In the genomic region with DNA sequence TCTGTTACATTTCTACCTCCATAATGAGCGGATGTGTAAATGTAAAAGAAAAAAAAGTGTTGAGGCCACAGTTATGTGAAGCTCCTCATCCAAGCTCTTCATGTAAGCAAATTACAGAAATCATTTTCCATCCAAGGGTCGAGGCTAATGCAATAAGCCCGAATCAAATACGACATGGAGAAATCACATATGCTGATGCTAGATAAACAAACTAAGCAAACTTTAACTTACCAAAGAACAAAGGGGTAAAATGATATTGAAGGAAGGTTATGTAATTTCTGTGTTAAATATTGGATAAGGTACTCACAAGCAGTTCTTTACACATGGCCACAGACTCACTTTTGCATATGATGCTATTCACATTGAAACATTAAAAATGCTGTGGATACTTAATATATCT, we compare ENCODE assay signal across 26 cellular contexts.
DNase-seq lines count a peak whose midpoint lies in the region; ATAC-seq, FAIRE-seq and TF ChIP-seq lines count a peak whose summit lies in the region.
"Had no signal": no experiment of that assay in that cellular context is flagged by ENCODE, and none has a peak within 500 bp of the region (broad histone marks: within the 10 kb centered on the region; RNA-seq: fewer than 3 reads in every experiment).

No MANE protein-coding gene starts in this region.

- no peak overlapping the region for H3K4me2 ChIP-seq in HepG2 (ENCODE audit: low read depth, low read length)
- H3K4me2 ChIP-seq: A549 had no signal

- POLR2A ChIA-PET in HepG2 (lab: Yijun Ruan, JAX) = no interaction called here

- H2AFZ ChIP-seq in HepG2 (ENCODE audit: low read length) = no peak overlapping the region
- H2AFZ ChIP-seq: GM23248 had no signal

- H3K9ac ChIP-seq in HepG2 (ENCODE audit: insufficient read depth, low read depth, low read length) = no peak overlapping the region
- H3K9ac ChIP-seq: BLaER1 treated with 17β-estradiol and CSF1 and Interleukin-3, amounts not matched to agents 10 nM and 100 nM; GM23248 had no signal

- DNase-seq in NCI-H146 (lab: John Stamatoyannopoulos, UW) = peak; percentile 31
- DNase-seq in NCI-H748 treated with DMSO at 0.1 percent for 48 hours (lab: John Stamatoyannopoulos, UW) = peak; percentile 41
- DNase-seq in HepG2 (ENCODE audit: low spot score) = no peak
- DNase-seq in stimulated activated CD8-positive, alpha-beta memory T cell treated with anti-CD3 and anti-CD28 coated beads, Interleukin-4, amount 100 ng/mL, for 48 hours = no peak
- no peak for DNase-seq in occipital lobe (lab: John Stamatoyannopoulos, UW)
- DNase-seq: 8988T; ACHN; AML-193; BE2C; CD4-positive, alpha-beta T cell; CD8-positive, alpha-beta memory T cell; DMS 273 treated with DMSO at 0.1 percent for 48 hours; DMS79; EL; GDM1; GM23248; H7; HCEC 1CT had no signal

- no peaks in the 10 kb centered on the region for H3K79me2 ChIP-seq in HepG2 (ENCODE audit: insufficient read depth, low read length)

- in situ Hi-C loops in HepG2 (cut with HindIII; ENCODE audit: extremely low pct_ligation_motif_present, low pct_unique_long_range_greater_than_20kb) = no loop called here

- ATAC-seq in HepG2 (no peak), HG02610 (IDR thresholded peaks at IDR 0.05; ENCODE audit: unreplicated experiment) (no peak), GM21515 (IDR thresholded peaks at IDR 0.05; ENCODE audit: unreplicated experiment) (no peak)
- ATAC-seq: A549 had no signal

- no peak for TF ChIP-seq RAD21 in HepG2 (CRISPR knock-in tag; IDR thresholded peaks at IDR 0.05)

- H3K4me1 ChIP-seq in HepG2 (ENCODE audit: insufficient read depth, low read length) = no peaks in the 10 kb centered on the region
- H3K4me1 ChIP-seq: A549, BE2C had no signal

- H3K27me3 ChIP-seq in HepG2 (ENCODE audit: control insufficient read depth in 1 of 2, insufficient read depth in 2 of 2, low read length in 2 of 2) = peaks cover 0 to 8% of the 10 kb centered on the region in 2 experiments; a peak in 2 of 5 replicates
- H3K27me3 ChIP-seq: BE2C; BLaER1 treated with 17β-estradiol and CSF1 and Interleukin-3, amounts not matched to agents 10 nM and 100 nM had no signal

- H3K4me3 ChIP-seq in HepG2 (replicated peaks in 1 of 3; ENCODE audit: insufficient read depth in 1 of 3, low read depth in 2 of 3, low read length in 3 of 3) = no peak overlapping the region
- H3K4me3 ChIP-seq: A549; BLaER1 treated with 17β-estradiol and CSF1 and Interleukin-3, amounts not matched to agents 10 nM and 100 nM; GM12878; GM23248 had no signal

- WGBS in HepG2 (ENCODE audit: low lambda C conversion rate) = 18% methylated on average over 4 of the region's 4 CpGs

- H4K20me1 ChIP-seq in HepG2 (ENCODE audit: insufficient read depth, low read length) = no peaks in the 10 kb centered on the region
- H4K20me1 ChIP-seq: BLaER1 treated with 17β-estradiol and CSF1 and Interleukin-3, amounts not matched to agents 10 nM and 100 nM had no signal

- no TSS peak for BruUV-seq in HepG2 (replicated peaks; lab: Mats Ljungman, UMichigan)

- no peak for TF ChIP-seq POLR2A in HepG2 (IDR thresholded peaks at IDR 0.05; ENCODE audit: insufficient read depth in 1 of 2, low read depth in 2 of 2, low read length in 2 of 2)

- intact Hi-C loops in HepG2 (cut with micrococcal nuclease; ENCODE audit: unreplicated experiment) = no loop called here

- TF ChIP-seq CTCF in HepG2 (CRISPR knock-in tag; IDR thresholded peaks at IDR 0.05) = no peak

- peak; percentile 44 for FAIRE-seq in HepG2 (lab: Jason Lieb, UNC)
- FAIRE-seq: A549, D721Med, GM12878, GM18507, H1 had no signal

- TF ChIP-seq EP300 in HepG2 (IDR thresholded peaks at IDR 0.05; ENCODE audit: low read depth in 2 of 2, low read length in 2 of 2) (no peak), HepG2 (CRISPR knock-in tag; IDR thresholded peaks at IDR 0.05; ENCODE audit: borderline replicate concordance) (no peak)

- H3K27ac ChIP-seq in HepG2 (ENCODE audit: extremely low read length, insufficient read depth, low read length) = no peak overlapping the region
- H3K27ac ChIP-seq: A549; BLaER1 treated with 17β-estradiol and CSF1 and Interleukin-3, amounts not matched to agents 10 nM and 100 nM; GM23248 had no signal

- CTCF ChIA-PET in HepG2 (lab: Yijun Ruan, JAX; ENCODE audit: low intra/inter-chr PET ratio, low total read pairs) = no interaction called here

- H3K36me3 ChIP-seq in HepG2 (replicated peaks in 1 of 2; ENCODE audit: control insufficient read depth in 1 of 2, insufficient read depth in 2 of 2, low read length in 2 of 2) = no peaks in the 10 kb centered on the region
- H3K36me3 ChIP-seq: BE2C; BLaER1 treated with 17β-estradiol and CSF1 and Interleukin-3, amounts not matched to agents 10 nM and 100 nM had no signal

- H3K9me3 ChIP-seq in HepG2 (ENCODE audit: low read length) = peaks cover 10% of the 10 kb centered on the region
- H3K9me3 ChIP-seq: BE2C had no signal

TF ChIP-seq in HepG2, 621 proteins besides CTCF, POLR2A, EP300 and RAD21:
- TF ChIP-seq ZNF468 (CRISPR knock-in tag; IDR thresholded peaks at IDR 0.05) = no peak
- TF ChIP-seq KDM5A (IDR thresholded peaks at IDR 0.05; ENCODE audit: borderline replicate concordance, low read length) = no peak
- TF ChIP-seq IKZF1 (IDR thresholded peaks at IDR 0.05) = no peak

Comparison
In these comparisons a context has a peak if more than half of its experiments do, and no peak if none do; other contexts are left out.
1. DNase-seq: peak in NCI-H146 (single experiment) and NCI-H748 treated with DMSO at 0.1 percent for 48 hours (single experiment); none in HepG2 (single experiment), stimulated activated CD8-positive, alpha-beta memory T cell treated with anti-CD3 and anti-CD28 coated beads, Interleukin-4, amount 100 ng/mL, for 48 hours (single experiment) and occipital lobe (single experiment).